Comparison of ENCODE assay signal across 8 cellular contexts in genomic region chr7:100082978-100083377, GRCh38. TPM values are rescaled to one million over a fixed set of nuclear protein-coding genes. Genes with fewer than 3 reads are reported as not detected.
A peak's percentile ranks its signal among the peaks of the same experiment; 100 is the strongest.
DNase-seq lines count a peak whose midpoint lies in the region; ATAC-seq and TF ChIP-seq lines count a peak whose summit lies in the region.

No MANE protein-coding gene starts in this region.

- peaks cover 19% of the 10 kb centered on the region for H3K4me1 Mint-ChIP-seq in activated T-helper 17 cell treated with anti-CD3 and anti-CD28 coated beads, Interleukin-2, amount 50 U/mL, for 72 hours
- peaks cover 24% of the 10 kb centered on the region for H3K4me1 Mint-ChIP-seq in type B pancreatic cell (ENCODE audit: unreplicated experiment)

- no peak for ATAC-seq in heart right ventricle
- ATAC-seq in left ventricle myocardium superior = no peak
- ATAC-seq in activated T-helper 17 cell treated with anti-CD3 and anti-CD28 coated beads, Interleukin-2, amount 50 U/mL, for 72 hours (replicated peaks) = no peak
- no peak for ATAC-seq in HG03196 (IDR thresholded peaks at IDR 0.05; ENCODE audit: unreplicated experiment)

- H3K27me3 Mint-ChIP-seq in activated T-helper 17 cell treated with anti-CD3 and anti-CD28 coated beads, Interleukin-2, amount 50 U/mL, for 72 hours = no peaks in the 10 kb centered on the region
- H3K27me3 Mint-ChIP-seq in type B pancreatic cell = no peaks in the 10 kb centered on the region

- H3K27ac Mint-ChIP-seq in activated T-helper 17 cell treated with anti-CD3 and anti-CD28 coated beads, Interleukin-2, amount 50 U/mL, for 72 hours = peak overlapping the region; percentile 92
- H3K27ac Mint-ChIP-seq in type B pancreatic cell = peak overlapping the region; percentile 90

- H3K9me3 ChIP-seq in heart right ventricle (no peaks in the 10 kb centered on the region), liver (ENCODE audit: control insufficient read depth in 4 of 4, low read length in 3 of 4) (no peaks in the 10 kb centered on the region)

- H3K27ac ChIP-seq in heart right ventricle (peak overlapping the region in 8 of 10 donors; percentile 37 to 96 (median 89)), liver (ENCODE audit: low read depth in 1 of 2, low read length in 2 of 2) (peak overlapping the region; percentile 89 to 90)

- TF ChIP-seq CTCF in heart right ventricle (IDR thresholded peaks at IDR 0.05) (no peak), liver (IDR thresholded peaks at IDR 0.05; ENCODE audit: low read depth, low read length, missing input control) (no peak), type B pancreatic cell (conservative IDR thresholded peaks at IDR 0.05) (no peak)

- intact Hi-C loops in heart right ventricle (cut with DNase I) (loop anchor here in 6 of 10 donors (2.0 to 10.0 kb wide), 6 partner anchors 36 to 168 kb away; partner anchors contain the start of genes TRIM4 (in 2 of the 6) and ZSCAN21 (in 1 of the 6)), left ventricle myocardium superior (cut with micrococcal nuclease) (no loop called here)

- WGBS in heart right ventricle, 2 donors = 53 to 58% methylated on average over 4 of the region's 4 CpGs
- 69% methylated on average over 4 of the region's 4 CpGs for WGBS in liver

- DNase-seq in heart right ventricle (no peak), left ventricle myocardium superior (no peak), type B pancreatic cell (ENCODE audit: extremely low spot score, unreplicated experiment) (no peak), HuH-7 (ENCODE audit: low spot score) (no peak), GOT3 (lab: John Stamatoyannopoulos, UW) (no peak)

- peak overlapping the region in 2 of 10 donors; percentile 71 to 94 for H3K4me3 ChIP-seq in heart right ventricle
- no peak overlapping the region for H3K4me3 ChIP-seq in liver (ENCODE audit: low read depth in 1 of 3, low read length in 3 of 3)

- no peak overlapping the region for H3K9ac ChIP-seq in liver (ENCODE audit: low read depth in 1 of 2, low read length in 2 of 2)

- H3K36me3 Mint-ChIP-seq in activated T-helper 17 cell treated with anti-CD3 and anti-CD28 coated beads, Interleukin-2, amount 50 U/mL, for 72 hours (ENCODE audit: low read depth) = peaks cover 24% of the 10 kb centered on the region
- H3K36me3 Mint-ChIP-seq in type B pancreatic cell = peaks cover 22% of the 10 kb centered on the region

- no peaks in the 10 kb centered on the region for H3K27me3 ChIP-seq in heart right ventricle
- no peaks in the 10 kb centered on the region for H3K27me3 ChIP-seq in liver (ENCODE audit: control insufficient read depth in 4 of 4, insufficient read depth in 4 of 4, low read length in 3 of 4)

- no peak for TF ChIP-seq RAD21 in liver (IDR thresholded peaks at IDR 0.05)

- no peaks in the 10 kb centered on the region for H3K9me3 Mint-ChIP-seq in activated T-helper 17 cell treated with anti-CD3 and anti-CD28 coated beads, Interleukin-2, amount 50 U/mL, for 72 hours
- H3K9me3 Mint-ChIP-seq in type B pancreatic cell = peaks cover 4% of the 10 kb centered on the region

- peaks cover 0 to 23% (median 5%) of the 10 kb centered on the region in 9 donors for H3K36me3 ChIP-seq in heart right ventricle
- H3K36me3 ChIP-seq in liver (ENCODE audit: control insufficient read depth in 4 of 4, insufficient read depth in 3 of 4, low read depth in 1 of 4, low read length in 3 of 4) = peaks cover 0 to 4% (median 0%) of the 10 kb centered on the region in 4 donors

- H3K4me1 ChIP-seq in heart right ventricle (peaks cover 7 to 46% (median 37%) of the 10 kb centered on the region in 9 donors), liver (ENCODE audit: control insufficient read depth in 4 of 4, insufficient read depth in 4 of 4, low read length in 3 of 4) (peaks cover 13 to 36% (median 29%) of the 10 kb centered on the region in 4 donors)

- H3K4me3 Mint-ChIP-seq in activated T-helper 17 cell treated with anti-CD3 and anti-CD28 coated beads, Interleukin-2, amount 50 U/mL, for 72 hours = peak overlapping the region; percentile 89
- H3K4me3 Mint-ChIP-seq in type B pancreatic cell = peak overlapping the region; percentile 97

TF ChIP-seq in liver, 16 proteins besides CTCF, POLR2A, EP300 and RAD21:
- peak in 1 of 2 donors; percentile 1 for TF ChIP-seq RXRA (IDR thresholded peaks at IDR 0.05)
- no peak for TF ChIP-seq TAF1 (conservative IDR thresholded peaks at IDR 0.05)

RNA-seq across cellular contexts. Expression of gene ZNF3, which starts 1.5 kb away (rescaled TPM):
- 10 to 100 TPM; 14.1 to 17.8 (median 15.3) TPM for total RNA-seq in heart right ventricle
- 10 to 100 TPM in 1 of 2 donors, 1 to 10 TPM in 1; 9.0 to 17.7 TPM for polyA plus RNA-seq in heart right ventricle
- total RNA-seq in left ventricle myocardium superior = 15.6 TPM
- total RNA-seq in activated T-helper 17 cell treated with anti-CD3 and anti-CD28 coated beads, Interleukin-2, amount 50 U/mL, for 72 hours = 10 to 100 TPM; 16.9 to 17.1 TPM
- 10 to 100 TPM; 14.0 to 18.2 TPM for total RNA-seq in liver
- polyA plus RNA-seq in liver = 10 to 100 TPM; 10.2 to 10.4 TPM
- total RNA-seq in type B pancreatic cell (ENCODE audit: low replicate concordance) = 52.8 and 66.6 TPM in 2 replicates

RNA-seq across cellular contexts. Expression of gene COPS6, which starts 5.8 kb away (rescaled TPM):
- total RNA-seq in heart right ventricle (100 to 1,000 TPM; 106 to 130 (median 113) TPM), left ventricle myocardium superior (126 TPM), liver (10 to 100 TPM; 28.7 to 30.8 TPM), type B pancreatic cell (ENCODE audit: low replicate concordance) (87.0 and 120 TPM in 2 replicates)
- polyA plus RNA-seq in heart right ventricle (100 to 1,000 TPM; 121 to 135 TPM), liver (10 to 100 TPM; 62.7 to 63.2 TPM)
- total RNA-seq in activated T-helper 17 cell treated with anti-CD3 and anti-CD28 coated beads, Interleukin-2, amount 50 U/mL, for 72 hours = 100 to 1,000 TPM in 1 of 2 donors, 10 to 100 TPM in 1; 79.1 to 108 TPM

RNA-seq across cellular contexts. Expression of gene MCM7, which starts 18.2 kb away (rescaled TPM):
- 10 to 100 TPM; 11.6 to 30.4 (median 15.5) TPM for total RNA-seq in heart right ventricle
- polyA plus RNA-seq in heart right ventricle = 10 to 100 TPM; 22.7 to 25.1 TPM
- total RNA-seq in left ventricle myocardium superior = 23.9 TPM
- 100 to 1,000 TPM; 205 to 388 TPM for total RNA-seq in activated T-helper 17 cell treated with anti-CD3 and anti-CD28 coated beads, Interleukin-2, amount 50 U/mL, for 72 hours
- total RNA-seq in liver = 100 to 1,000 TPM in 1 of 2 donors, 10 to 100 TPM in 1; 20.6 to 143 TPM
- polyA plus RNA-seq in liver = 10 to 100 TPM; 12.6 to 14.6 TPM
- total RNA-seq in type B pancreatic cell (ENCODE audit: low replicate concordance) = 121 and 244 TPM in 2 replicates

RNA-seq across cellular contexts. Expression of gene AP4M1, which starts 18.5 kb away (rescaled TPM):
- total RNA-seq in heart right ventricle (10 to 100 TPM in 9 of 10 donors, 1 to 10 TPM in 1; 8.4 to 14.4 (median 11.0) TPM), left ventricle myocardium superior (15.3 TPM), liver (1 to 10 TPM; 4.6 to 5.5 TPM), type B pancreatic cell (ENCODE audit: low replicate concordance) (25.7 and 28.5 TPM in 2 replicates)
- polyA plus RNA-seq in heart right ventricle (10 to 100 TPM; 15.9 to 20.6 TPM), liver (1 to 10 TPM; 3.3 to 4.9 TPM)
- 10 to 100 TPM in 1 of 2 donors, 1 to 10 TPM in 1; 8.2 to 12.7 TPM for total RNA-seq in activated T-helper 17 cell treated with anti-CD3 and anti-CD28 coated beads, Interleukin-2, amount 50 U/mL, for 72 hours

RNA-seq across cellular contexts. Expression of gene ZSCAN21, which starts 33.4 kb away (rescaled TPM):
- total RNA-seq in heart right ventricle (1 to 10 TPM; 5.4 to 10.0 (median 6.9) TPM), left ventricle myocardium superior (7.7 TPM), liver (1 to 10 TPM; 8.5 to 8.6 TPM), type B pancreatic cell (ENCODE audit: low replicate concordance) (11.9 and 16.4 TPM in 2 replicates)
- polyA plus RNA-seq in heart right ventricle (1 to 10 TPM; 5.8 to 8.3 TPM), liver (1 to 10 TPM; 4.6 to 5.3 TPM)
- 1 to 10 TPM; 3.7 to 6.5 TPM for total RNA-seq in activated T-helper 17 cell treated with anti-CD3 and anti-CD28 coated beads, Interleukin-2, amount 50 U/mL, for 72 hours
